In the genomic region with DNA sequence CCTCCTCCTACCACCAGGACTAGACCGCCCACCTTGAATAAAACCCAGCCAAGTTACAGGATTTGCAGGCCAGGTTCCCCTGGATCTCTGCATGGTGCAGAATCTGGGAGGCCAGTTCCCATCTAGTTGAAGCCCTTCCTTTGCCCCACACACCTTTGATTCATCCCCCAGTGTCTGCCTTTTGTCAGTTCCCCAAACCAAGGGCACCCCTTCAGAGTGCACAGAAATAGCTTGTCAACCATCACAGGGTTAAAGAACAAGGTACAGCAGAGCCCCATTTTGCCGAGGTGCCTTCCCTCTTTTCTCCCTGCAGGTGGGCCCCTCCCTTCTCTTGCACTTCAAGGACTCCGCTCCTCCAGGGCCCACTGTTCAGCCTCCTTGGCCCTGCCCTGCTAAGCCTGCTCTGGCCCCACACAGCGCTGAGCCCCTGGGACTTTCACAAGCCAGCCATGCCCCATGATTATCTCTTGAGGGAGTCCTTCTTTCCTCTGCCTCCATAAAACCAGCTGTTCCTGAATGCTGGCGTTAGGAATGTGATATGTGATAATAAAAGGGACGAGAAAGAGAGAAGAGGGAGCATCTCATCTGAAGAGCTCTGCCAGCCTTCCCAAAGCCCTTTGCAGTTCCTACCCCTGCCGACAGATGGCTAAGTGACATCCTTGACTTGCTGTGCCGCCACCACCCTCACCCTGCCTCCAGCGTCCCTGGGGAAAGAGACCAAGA, we compare ENCODE assay signal across 1 cellular context.
TF ChIP-seq lines count a peak whose summit lies in the region.

No MANE protein-coding gene starts in this region.

TF ChIP-seq in K562, 482 proteins besides CTCF, POLR2A, EP300 and RAD21 (continued from another document):
- TF ChIP-seq MYC (IDR thresholded peaks at IDR 0.05; ENCODE audit: low read depth, low read length): no peak
- TF ChIP-seq MYC (CRISPR knock-in tag; IDR thresholded peaks at IDR 0.05; ENCODE audit: borderline replicate concordance, low read depth): no peak
- TF ChIP-seq, protein P1, sequence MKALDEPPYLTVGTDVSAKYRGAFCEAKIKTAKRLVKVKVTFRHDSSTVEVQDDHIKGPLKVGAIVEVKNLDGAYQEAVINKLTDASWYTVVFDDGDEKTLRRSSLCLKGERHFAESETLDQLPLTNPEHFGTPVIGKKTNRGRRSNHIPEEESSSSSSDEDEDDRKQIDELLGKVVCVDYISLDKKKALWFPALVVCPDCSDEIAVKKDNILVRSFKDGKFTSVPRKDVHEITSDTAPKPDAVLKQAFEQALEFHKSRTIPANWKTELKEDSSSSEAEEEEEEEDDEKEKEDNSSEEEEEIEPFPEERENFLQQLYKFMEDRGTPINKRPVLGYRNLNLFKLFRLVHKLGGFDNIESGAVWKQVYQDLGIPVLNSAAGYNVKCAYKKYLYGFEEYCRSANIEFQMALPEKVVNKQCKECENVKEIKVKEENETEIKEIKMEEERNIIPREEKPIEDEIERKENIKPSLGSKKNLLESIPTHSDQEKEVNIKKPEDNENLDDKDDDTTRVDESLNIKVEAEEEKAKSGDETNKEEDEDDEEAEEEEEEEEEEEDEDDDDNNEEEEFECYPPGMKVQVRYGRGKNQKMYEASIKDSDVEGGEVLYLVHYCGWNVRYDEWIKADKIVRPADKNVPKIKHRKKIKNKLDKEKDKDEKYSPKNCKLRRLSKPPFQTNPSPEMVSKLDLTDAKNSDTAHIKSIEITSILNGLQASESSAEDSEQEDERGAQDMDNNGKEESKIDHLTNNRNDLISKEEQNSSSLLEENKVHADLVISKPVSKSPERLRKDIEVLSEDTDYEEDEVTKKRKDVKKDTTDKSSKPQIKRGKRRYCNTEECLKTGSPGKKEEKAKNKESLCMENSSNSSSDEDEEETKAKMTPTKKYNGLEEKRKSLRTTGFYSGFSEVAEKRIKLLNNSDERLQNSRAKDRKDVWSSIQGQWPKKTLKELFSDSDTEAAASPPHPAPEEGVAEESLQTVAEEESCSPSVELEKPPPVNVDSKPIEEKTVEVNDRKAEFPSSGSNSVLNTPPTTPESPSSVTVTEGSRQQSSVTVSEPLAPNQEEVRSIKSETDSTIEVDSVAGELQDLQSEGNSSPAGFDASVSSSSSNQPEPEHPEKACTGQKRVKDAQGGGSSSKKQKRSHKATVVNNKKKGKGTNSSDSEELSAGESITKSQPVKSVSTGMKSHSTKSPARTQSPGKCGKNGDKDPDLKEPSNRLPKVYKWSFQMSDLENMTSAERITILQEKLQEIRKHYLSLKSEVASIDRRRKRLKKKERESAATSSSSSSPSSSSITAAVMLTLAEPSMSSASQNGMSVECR (CRISPR knock-in tag; IDR thresholded peaks at IDR 0.05): no peak
- TF ChIP-seq SMAD4 (CRISPR knock-in tag; conservative IDR thresholded peaks at IDR 0.05): no peak
- TF ChIP-seq, protein P2, sequence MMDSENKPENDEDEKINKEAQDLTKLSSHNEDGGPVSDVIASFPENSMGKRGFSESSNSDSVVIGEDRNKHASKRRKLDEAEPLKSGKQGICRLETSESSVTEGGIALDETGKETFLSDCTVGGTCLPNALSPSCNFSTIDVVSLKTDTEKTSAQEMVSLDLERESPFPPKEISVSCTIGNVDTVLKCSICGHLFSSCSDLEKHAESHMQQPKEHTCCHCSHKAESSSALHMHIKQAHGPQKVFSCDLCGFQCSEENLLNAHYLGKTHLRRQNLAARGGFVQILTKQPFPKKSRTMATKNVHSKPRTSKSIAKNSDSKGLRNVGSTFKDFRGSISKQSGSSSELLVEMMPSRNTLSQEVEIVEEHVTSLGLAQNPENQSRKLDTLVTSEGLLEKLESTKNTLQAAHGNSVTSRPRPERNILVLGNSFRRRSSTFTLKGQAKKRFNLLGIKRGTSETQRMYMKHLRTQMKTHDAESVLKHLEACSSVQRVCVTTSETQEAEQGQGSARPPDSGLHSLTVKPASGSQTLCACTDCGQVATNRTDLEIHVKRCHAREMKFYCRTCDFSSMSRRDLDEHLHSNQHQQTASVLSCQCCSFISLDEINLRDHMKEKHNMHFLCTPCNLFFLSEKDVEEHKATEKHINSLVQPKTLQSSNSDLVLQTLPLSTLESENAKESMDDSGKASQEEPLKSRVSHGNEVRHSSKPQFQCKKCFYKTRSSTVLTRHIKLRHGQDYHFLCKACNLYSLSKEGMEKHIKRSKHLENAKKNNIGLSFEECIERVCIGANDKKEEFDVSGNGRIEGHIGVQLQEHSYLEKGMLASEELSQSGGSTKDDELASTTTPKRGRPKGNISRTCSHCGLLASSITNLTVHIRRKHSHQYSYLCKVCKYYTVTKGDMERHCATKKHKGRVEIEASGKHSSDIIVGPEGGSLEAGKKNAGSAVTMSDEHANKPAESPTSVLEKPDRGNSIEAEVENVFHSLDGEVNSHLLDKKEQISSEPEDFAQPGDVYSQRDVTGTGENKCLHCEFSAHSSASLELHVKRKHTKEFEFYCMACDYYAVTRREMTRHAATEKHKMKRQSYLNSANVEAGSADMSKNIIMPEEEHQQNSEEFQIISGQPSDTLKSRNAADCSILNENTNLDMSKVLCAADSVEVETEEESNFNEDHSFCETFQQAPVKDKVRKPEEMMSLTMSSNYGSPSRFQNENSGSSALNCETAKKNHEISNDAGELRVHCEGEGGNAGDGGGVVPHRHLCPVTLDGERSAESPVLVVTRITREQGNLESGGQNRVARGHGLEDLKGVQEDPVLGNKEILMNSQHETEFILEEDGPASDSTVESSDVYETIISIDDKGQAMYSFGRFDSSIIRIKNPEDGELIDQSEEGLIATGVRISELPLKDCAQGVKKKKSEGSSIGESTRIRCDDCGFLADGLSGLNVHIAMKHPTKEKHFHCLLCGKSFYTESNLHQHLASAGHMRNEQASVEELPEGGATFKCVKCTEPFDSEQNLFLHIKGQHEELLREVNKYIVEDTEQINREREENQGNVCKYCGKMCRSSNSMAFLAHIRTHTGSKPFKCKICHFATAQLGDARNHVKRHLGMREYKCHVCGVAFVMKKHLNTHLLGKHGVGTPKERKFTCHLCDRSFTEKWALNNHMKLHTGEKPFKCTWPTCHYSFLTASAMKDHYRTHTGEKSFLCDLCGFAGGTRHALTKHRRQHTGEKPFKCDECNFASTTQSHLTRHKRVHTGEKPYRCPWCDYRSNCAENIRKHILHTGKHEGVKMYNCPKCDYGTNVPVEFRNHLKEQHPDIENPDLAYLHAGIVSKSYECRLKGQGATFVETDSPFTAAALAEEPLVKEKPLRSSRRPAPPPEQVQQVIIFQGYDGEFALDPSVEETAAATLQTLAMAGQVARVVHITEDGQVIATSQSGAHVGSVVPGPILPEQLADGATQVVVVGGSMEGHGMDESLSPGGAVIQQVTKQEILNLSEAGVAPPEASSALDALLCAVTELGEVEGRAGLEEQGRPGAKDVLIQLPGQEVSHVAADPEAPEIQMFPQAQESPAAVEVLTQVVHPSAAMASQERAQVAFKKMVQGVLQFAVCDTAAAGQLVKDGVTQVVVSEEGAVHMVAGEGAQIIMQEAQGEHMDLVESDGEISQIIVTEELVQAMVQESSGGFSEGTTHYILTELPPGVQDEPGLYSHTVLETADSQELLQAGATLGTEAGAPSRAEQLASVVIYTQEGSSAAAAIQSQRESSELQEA (IDR thresholded peaks at IDR 0.05; ENCODE audit: low read depth): no peak
- TF ChIP-seq LEF1 (IDR thresholded peaks at IDR 0.05): no peak
- TF ChIP-seq SMC3 (conservative IDR thresholded peaks at IDR 0.05; ENCODE audit: insufficient read depth, low read depth, low read length): peak; percentile 50
- no peak for TF ChIP-seq BRF1 (IDR thresholded peaks at IDR 0.05; ENCODE audit: borderline replicate concordance, extremely low read depth, insufficient read length)
- peak; percentile 38; the same call in 1 of the 2 replicates for TF ChIP-seq STAG1 (CRISPR knock-in tag; IDR thresholded peaks at IDR 0.05; ENCODE audit: borderline replicate concordance)
